8 cellular contexts compared by ENCODE assay signal in genomic region chr18:72672364-72673151, GRCh38.
DNase-seq lines count a peak whose midpoint lies in the region; ATAC-seq and TF ChIP-seq lines count a peak whose summit lies in the region.

No MANE protein-coding gene starts in this region.

- DNase-seq in NCI-H1694 (lab: John Stamatoyannopoulos, UW) (peak; percentile 12), body of pancreas (peak in 1 of 4 donors; percentile 20), right lobe of liver (no peak), lower leg skin (ENCODE audit: low spot score in 2 of 2) (no peak), islet precursor cell (no peak)

- H3K36me3 ChIP-seq in body of pancreas (replicated peaks in 1 of 2; ENCODE audit: insufficient read depth in 1 of 2, low read depth in 2 of 2) (no peaks in the 10 kb centered on the region), right lobe of liver (no peaks in the 10 kb centered on the region)

- H3K27me3 ChIP-seq in body of pancreas (no peaks in the 10 kb centered on the region), right lobe of liver (no peaks in the 10 kb centered on the region)

- H3K27ac ChIP-seq in C4-2B, result no peak overlapping the region
- no peak overlapping the region for H3K27ac ChIP-seq in body of pancreas
- no peak overlapping the region for H3K27ac ChIP-seq in right lobe of liver

- no peak overlapping the region for H3K4me3 ChIP-seq in body of pancreas
- H3K4me3 ChIP-seq in right lobe of liver, result no peak overlapping the region
- no peak overlapping the region for H3K4me3 ChIP-seq in lower leg skin (ENCODE audit: low read depth, poor library complexity, severe bottlenecking)

- intact Hi-C loops in body of pancreas (cut with DNase I) (no loop called here), right lobe of liver (cut with DNase I) (no loop called here), lower leg skin (cut with DNase I; ENCODE audit: low total_unique reads) (no loop called here)

- TF ChIP-seq POLR2A in body of pancreas (IDR thresholded peaks at IDR 0.05), result no peak
- no peak for TF ChIP-seq POLR2A in right lobe of liver (IDR thresholded peaks at IDR 0.05)
- no peak for TF ChIP-seq POLR2A in lower leg skin (IDR thresholded peaks at IDR 0.05)

- H3K4me1 ChIP-seq in body of pancreas, result no peaks in the 10 kb centered on the region
- H3K4me1 ChIP-seq in right lobe of liver, result no peaks in the 10 kb centered on the region

- H3K9me3 ChIP-seq in body of pancreas (no peaks in the 10 kb centered on the region), right lobe of liver (no peaks in the 10 kb centered on the region)

- TF ChIP-seq CTCF in C4-2B (conservative IDR thresholded peaks at IDR 0.05) (peak; percentile 84), body of pancreas (IDR thresholded peaks at IDR 0.05) (peak in 6 of 7 experiments; percentile 48 to 62 (median 56)), right lobe of liver (IDR thresholded peaks at IDR 0.05) (peak; percentile 40 to 62 (median 61)), lower leg skin (IDR thresholded peaks at IDR 0.05) (no peak)

- ATAC-seq in GM18502 (IDR thresholded peaks at IDR 0.05; ENCODE audit: poor library complexity, unreplicated experiment) (peak; percentile 48), HG02884 (IDR thresholded peaks at IDR 0.05; ENCODE audit: unreplicated experiment) (peak; percentile 31), body of pancreas (no peak), right lobe of liver (peak in 3 of 4 donors; percentile 49 to 53 (median 49))

- WGBS in body of pancreas, 2 donors, result 34 to 35% methylated on average over 9 of the region's 9 CpGs
- WGBS in right lobe of liver (ENCODE audit: insufficient coverage, low coverage, low lambda C conversion rate, missing lambda C conversion rate), result 36% methylated on average over 8 of the region's 9 CpGs
- 59% methylated on average over 9 of the region's 9 CpGs for WGBS in lower leg skin, 2 donors

Comparison
In these comparisons a context has a peak if more than half of its experiments do, and no peak if none do; other contexts are left out.
1. CTCF ChIP-seq: peak in C4-2B (single experiment), body of pancreas (6 of 7) and right lobe of liver (4 of 4); none in lower leg skin (0 of 3).